In the genomic region with DNA sequence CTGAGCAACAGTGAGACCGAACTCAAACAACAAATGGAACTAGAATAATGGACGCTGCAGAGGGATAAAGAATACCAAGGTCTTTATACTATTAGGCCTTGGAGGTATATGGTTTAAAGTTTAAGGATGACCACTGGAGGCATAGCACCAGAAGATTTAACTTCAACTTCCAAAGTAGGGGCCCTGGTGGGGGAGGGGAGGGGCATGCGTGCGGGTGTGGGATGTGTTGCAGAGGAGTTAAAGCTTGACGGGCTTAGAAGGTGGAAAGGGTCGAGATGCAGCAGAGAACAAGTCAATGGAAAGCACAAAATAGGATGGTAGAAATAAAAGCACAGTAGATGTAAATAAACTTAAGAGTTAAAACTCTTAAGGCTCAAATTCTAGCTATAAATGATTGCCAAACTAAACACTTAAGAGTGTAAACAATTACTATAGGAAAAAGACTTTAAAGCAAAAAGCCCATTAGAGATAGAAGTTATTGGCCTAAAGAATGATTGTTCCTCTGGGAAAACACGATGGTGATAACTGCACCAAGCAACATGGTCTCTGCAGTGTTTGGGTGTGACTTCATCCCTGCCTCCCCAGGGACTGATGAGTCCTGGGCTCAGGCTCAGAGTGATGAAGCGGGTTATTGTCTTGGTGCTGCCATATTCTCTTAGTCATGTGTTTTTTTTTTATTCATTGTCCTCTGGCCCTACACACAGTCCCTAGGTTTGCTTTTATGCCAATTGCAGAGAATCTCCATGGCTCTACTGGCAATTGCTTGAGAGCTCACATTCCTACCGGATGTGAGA, we compare ENCODE assay signal across 9 cellular contexts.
A peak's percentile ranks its signal among the peaks of the same experiment; 100 is the strongest.
DNase-seq lines count a peak whose midpoint lies in the region; ATAC-seq and TF ChIP-seq lines count a peak whose summit lies in the region.
"Had no signal": no experiment of that assay in that cellular context is flagged by ENCODE, and none has a peak within 500 bp of the region (broad histone marks: within the 10 kb centered on the region; RNA-seq: fewer than 3 reads in every experiment).

No MANE protein-coding gene starts in this region.

- H3K36me3 Mint-ChIP-seq in T-helper 1 cell treated with Interleukin-12 subunit alpha and Interleukin-12 subunit beta and Interleukin-4 antibody, amounts not matched to agents 30 μg/mL and 1 μg/mL, for 36 hours (ENCODE audit: low read depth): peaks cover 31% of the 10 kb centered on the region
- H3K36me3 Mint-ChIP-seq in nephron progenitor cell (ENCODE audit: low read depth): peaks cover 38% of the 10 kb centered on the region
- no peaks in the 10 kb centered on the region for H3K36me3 Mint-ChIP-seq in stimulated activated memory B cell treated with anti-CD40 and anti-IgM and Interleukin-4, amounts not matched to agents 10 μg/mL and 1 μg/mL and 100 μg/mL, for 72 hours
- H3K36me3 Mint-ChIP-seq: activated naive CD8-positive, alpha-beta T cell had no signal

- H3K4me1 Mint-ChIP-seq in T-helper 1 cell treated with Interleukin-12 subunit alpha and Interleukin-12 subunit beta and Interleukin-4 antibody, amounts not matched to agents 30 μg/mL and 1 μg/mL, for 36 hours (ENCODE audit: low read depth): peaks cover 16% of the 10 kb centered on the region
- peaks cover 24% of the 10 kb centered on the region for H3K4me1 Mint-ChIP-seq in nephron progenitor cell
- no peaks in the 10 kb centered on the region for H3K4me1 Mint-ChIP-seq in stimulated activated memory B cell treated with anti-CD40 and anti-IgM and Interleukin-4, amounts not matched to agents 10 μg/mL and 1 μg/mL and 100 μg/mL, for 72 hours

- DNase-seq in T-helper 1 cell (no peak), HEK293T (ENCODE audit: extremely low spot score) (peak; percentile 25), T1000 (lab: John Stamatoyannopoulos, UW) (peak; percentile 62), nephron progenitor cell (no peak)

- no peak overlapping the region for H3K4me3 Mint-ChIP-seq in T-helper 1 cell treated with Interleukin-12 subunit alpha and Interleukin-12 subunit beta and Interleukin-4 antibody, amounts not matched to agents 30 μg/mL and 1 μg/mL, for 36 hours
- no peak overlapping the region for H3K4me3 Mint-ChIP-seq in nephron progenitor cell
- no peak overlapping the region for H3K4me3 Mint-ChIP-seq in stimulated activated memory B cell treated with anti-CD40 and anti-IgM and Interleukin-4, amounts not matched to agents 10 μg/mL and 1 μg/mL and 100 μg/mL, for 72 hours
- H3K4me3 Mint-ChIP-seq: activated naive CD8-positive, alpha-beta T cell had no signal

- H3K27me3 Mint-ChIP-seq in T-helper 1 cell treated with Interleukin-12 subunit alpha and Interleukin-12 subunit beta and Interleukin-4 antibody, amounts not matched to agents 30 μg/mL and 1 μg/mL, for 36 hours (ENCODE audit: low read depth): no peaks in the 10 kb centered on the region
- no peaks in the 10 kb centered on the region for H3K27me3 Mint-ChIP-seq in nephron progenitor cell (ENCODE audit: low read depth, poor library complexity)
- no peaks in the 10 kb centered on the region for H3K27me3 Mint-ChIP-seq in stimulated activated memory B cell treated with anti-CD40 and anti-IgM and Interleukin-4, amounts not matched to agents 10 μg/mL and 1 μg/mL and 100 μg/mL, for 72 hours
- H3K27me3 Mint-ChIP-seq: activated naive CD8-positive, alpha-beta T cell had no signal

- H3K27ac Mint-ChIP-seq in T-helper 1 cell treated with Interleukin-12 subunit alpha and Interleukin-12 subunit beta and Interleukin-4 antibody, amounts not matched to agents 30 μg/mL and 1 μg/mL, for 36 hours: peak overlapping the region; percentile 43
- H3K27ac Mint-ChIP-seq in nephron progenitor cell: peak overlapping the region; percentile 81
- no peak overlapping the region for H3K27ac Mint-ChIP-seq in stimulated activated memory B cell treated with anti-CD40 and anti-IgM and Interleukin-4, amounts not matched to agents 10 μg/mL and 1 μg/mL and 100 μg/mL, for 72 hours
- H3K27ac Mint-ChIP-seq: activated naive CD8-positive, alpha-beta T cell had no signal

- H3K9me3 Mint-ChIP-seq in T-helper 1 cell treated with Interleukin-12 subunit alpha and Interleukin-12 subunit beta and Interleukin-4 antibody, amounts not matched to agents 30 μg/mL and 1 μg/mL, for 36 hours: no peaks in the 10 kb centered on the region
- no peaks in the 10 kb centered on the region for H3K9me3 Mint-ChIP-seq in nephron progenitor cell
- no peaks in the 10 kb centered on the region for H3K9me3 Mint-ChIP-seq in stimulated activated memory B cell treated with anti-CD40 and anti-IgM and Interleukin-4, amounts not matched to agents 10 μg/mL and 1 μg/mL and 100 μg/mL, for 72 hours

- POLR2A ChIA-PET in HEK293T (lab: Yijun Ruan, JAX): interaction anchor here (0.8 kb wide), 1 partner anchor 11 kb away, joined by 4 read pairs; no protein-coding TSS in a partner anchor

- ATAC-seq in GM19328 (IDR thresholded peaks at IDR 0.05; ENCODE audit: unreplicated experiment) (no peak), HG02610 (IDR thresholded peaks at IDR 0.05; ENCODE audit: unreplicated experiment) (no peak)
- ATAC-seq in stimulated activated memory B cell treated with anti-CD40 and anti-IgM and Interleukin-4, amounts not matched to agents 10 μg/mL and 1 μg/mL and 100 μg/mL, for 72 hours: no peak

- CTCF ChIA-PET in HEK293T (lab: Yijun Ruan, JAX): interaction anchor here (1.8 kb wide), 1 partner anchor 299 kb away, joined by 6 read pairs; no protein-coding TSS in a partner anchor

- no peak for TF ChIP-seq CTCF in nephron progenitor cell (IDR thresholded peaks at IDR 0.05)

TF ChIP-seq in HEK293T, 16 proteins besides CTCF, POLR2A, EP300 and RAD21:
- TF ChIP-seq, protein P1, sequence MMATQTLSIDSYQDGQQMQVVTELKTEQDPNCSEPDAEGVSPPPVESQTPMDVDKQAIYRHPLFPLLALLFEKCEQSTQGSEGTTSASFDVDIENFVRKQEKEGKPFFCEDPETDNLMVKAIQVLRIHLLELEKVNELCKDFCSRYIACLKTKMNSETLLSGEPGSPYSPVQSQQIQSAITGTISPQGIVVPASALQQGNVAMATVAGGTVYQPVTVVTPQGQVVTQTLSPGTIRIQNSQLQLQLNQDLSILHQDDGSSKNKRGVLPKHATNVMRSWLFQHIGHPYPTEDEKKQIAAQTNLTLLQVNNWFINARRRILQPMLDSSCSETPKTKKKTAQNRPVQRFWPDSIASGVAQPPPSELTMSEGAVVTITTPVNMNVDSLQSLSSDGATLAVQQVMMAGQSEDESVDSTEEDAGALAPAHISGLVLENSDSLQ (IDR thresholded peaks at IDR 0.05): no peak
- TF ChIP-seq SP1 (IDR thresholded peaks at IDR 0.05) (no peak), FOXM1 (IDR thresholded peaks at IDR 0.05; ENCODE audit: borderline replicate concordance) (no peak), BHLHE40 (IDR thresholded peaks at IDR 0.05; ENCODE audit: borderline replicate concordance) (no peak), ARNT (IDR thresholded peaks at IDR 0.05) (no peak), HDGF (IDR thresholded peaks at IDR 0.05; ENCODE audit: borderline replicate concordance) (no peak), ELF4 (IDR thresholded peaks at IDR 0.05) (no peak), L3MBTL2 (conservative IDR thresholded peaks at IDR 0.05) (0 out of 2 replicates have a peak, but pooled peaks have one; percentile 8)
TF ChIP-seq in HEK293T: peak in this region for 1.

Comparison
In these comparisons a context has a peak if more than half of its experiments do, and no peak if none do; other contexts are left out.
1. DNase-seq: peak in HEK293T (single experiment) and T1000 (single experiment); none in T-helper 1 cell (0 of 5) and nephron progenitor cell (single experiment).